22 cellular contexts compared by ENCODE assay signal in genomic region chr11:19768815-19769214, GRCh38.
"Had no signal": no experiment of that assay in that cellular context is flagged by ENCODE, and none has a peak within 500 bp of the region (broad histone marks: within the 10 kb centered on the region; RNA-seq: fewer than 3 reads in every experiment).

No MANE protein-coding gene starts in this region.

- DNase-seq: activated CD4-positive, alpha-beta T cell treated with anti-CD3 and anti-CD28 coated beads for 1 hour; activated naive CD8-positive, alpha-beta T cell treated with anti-CD3 and anti-CD28 coated beads, Interleukin-2, amount 10 ng/mL, durations not matched to agents 7 days and 5 days; activated T-cell treated with anti-CD3 and anti-CD28 coated beads, Interleukin-2, amount 50 U/mL, for 1 hour; amniotic stem cell; effector memory CD4-positive, alpha-beta T cell; left colon; mucosa of descending colon; nephron progenitor cell; small intestine; stimulated activated CD4-positive, alpha-beta T cell treated with anti-CD3 and anti-CD28 coated beads, Interleukin-2, amount 100 ng/mL, for 24 hours; stimulated activated naive CD8-positive, alpha-beta T cell treated with anti-CD3 and anti-CD28 coated beads, Interleukin-15, amount 100 ng/mL, for 72 hours; T-helper 9 cell; uterus had no signal

- H3K27ac Mint-ChIP-seq: activated naive CD8-positive, alpha-beta T cell treated with anti-CD3 and anti-CD28 coated beads, Interleukin-2, amount 10 ng/mL, durations not matched to agents 7 days and 5 days; activated T-helper 17 cell treated with anti-CD3 and anti-CD28 coated beads, Interleukin-2, amount 50 U/mL, for 72 hours; dendritic cell treated with granulocyte-macrophage colony-stimulating factor and Interleukin-4, amounts not matched to agents 40 ng/mL and 50 ng/mL, for 4 days; memory B cell; nephron progenitor cell; stimulated activated effector memory CD8-positive, alpha-beta T cell treated with anti-CD3 and anti-CD28 coated beads, Interleukin-12 subunit alpha, Interleukin-12 subunit beta, amount 100 ng/mL, for 72 hours; stimulated activated naive CD8-positive, alpha-beta T cell treated with anti-CD3 and anti-CD28 coated beads, Interleukin-15, amount 100 ng/mL, for 72 hours had no signal

- ATAC-seq: activated T-helper 17 cell treated with anti-CD3 and anti-CD28 coated beads, Interleukin-2, amount 50 U/mL, for 72 hours; esophagus mucosa; left colon; mucosa of descending colon; sciatic nerve; stimulated activated effector memory CD8-positive, alpha-beta T cell treated with anti-CD3 and anti-CD28 coated beads, Interleukin-12 subunit alpha, Interleukin-12 subunit beta, amount 100 ng/mL, for 72 hours; stimulated activated naive CD8-positive, alpha-beta T cell treated with anti-CD3 and anti-CD28 coated beads, Interleukin-15, amount 100 ng/mL, for 72 hours had no signal

- H3K36me3 Mint-ChIP-seq: activated naive CD8-positive, alpha-beta T cell treated with anti-CD3 and anti-CD28 coated beads, Interleukin-2, amount 10 ng/mL, durations not matched to agents 7 days and 5 days; memory B cell; stimulated activated effector memory CD8-positive, alpha-beta T cell treated with anti-CD3 and anti-CD28 coated beads, Interleukin-12 subunit alpha, Interleukin-12 subunit beta, amount 100 ng/mL, for 72 hours had no signal

- H3K9me3 Mint-ChIP-seq: activated naive CD8-positive, alpha-beta T cell treated with anti-CD3 and anti-CD28 coated beads, Interleukin-2, amount 10 ng/mL, durations not matched to agents 7 days and 5 days; activated T-helper 17 cell treated with anti-CD3 and anti-CD28 coated beads, Interleukin-2, amount 50 U/mL, for 72 hours; dendritic cell treated with granulocyte-macrophage colony-stimulating factor and Interleukin-4, amounts not matched to agents 40 ng/mL and 50 ng/mL, for 4 days; memory B cell; nephron progenitor cell; stimulated activated effector memory CD8-positive, alpha-beta T cell treated with anti-CD3 and anti-CD28 coated beads, Interleukin-12 subunit alpha, Interleukin-12 subunit beta, amount 100 ng/mL, for 72 hours; stimulated activated naive CD8-positive, alpha-beta T cell treated with anti-CD3 and anti-CD28 coated beads, Interleukin-15, amount 100 ng/mL, for 72 hours had no signal

- H3K4me3 Mint-ChIP-seq: activated naive CD8-positive, alpha-beta T cell treated with anti-CD3 and anti-CD28 coated beads, Interleukin-2, amount 10 ng/mL, durations not matched to agents 7 days and 5 days; activated T-helper 17 cell treated with anti-CD3 and anti-CD28 coated beads, Interleukin-2, amount 50 U/mL, for 72 hours; dendritic cell treated with granulocyte-macrophage colony-stimulating factor and Interleukin-4, amounts not matched to agents 40 ng/mL and 50 ng/mL, for 4 days; memory B cell; nephron progenitor cell; stimulated activated effector memory CD8-positive, alpha-beta T cell treated with anti-CD3 and anti-CD28 coated beads, Interleukin-12 subunit alpha, Interleukin-12 subunit beta, amount 100 ng/mL, for 72 hours; stimulated activated naive CD8-positive, alpha-beta T cell treated with anti-CD3 and anti-CD28 coated beads, Interleukin-15, amount 100 ng/mL, for 72 hours had no signal

- H3K4me3 ChIP-seq: mucosa of descending colon, suprapubic skin, tibial nerve, uterus had no signal

- H3K4me1 Mint-ChIP-seq: activated naive CD8-positive, alpha-beta T cell treated with anti-CD3 and anti-CD28 coated beads, Interleukin-2, amount 10 ng/mL, durations not matched to agents 7 days and 5 days; activated T-helper 17 cell treated with anti-CD3 and anti-CD28 coated beads, Interleukin-2, amount 50 U/mL, for 72 hours; memory B cell; stimulated activated effector memory CD8-positive, alpha-beta T cell treated with anti-CD3 and anti-CD28 coated beads, Interleukin-12 subunit alpha, Interleukin-12 subunit beta, amount 100 ng/mL, for 72 hours; stimulated activated naive CD8-positive, alpha-beta T cell treated with anti-CD3 and anti-CD28 coated beads, Interleukin-15, amount 100 ng/mL, for 72 hours had no signal

- H3K27ac ChIP-seq: parathyroid adenoma, suprapubic skin, tibial nerve, uterus had no signal
